In the genomic region with DNA sequence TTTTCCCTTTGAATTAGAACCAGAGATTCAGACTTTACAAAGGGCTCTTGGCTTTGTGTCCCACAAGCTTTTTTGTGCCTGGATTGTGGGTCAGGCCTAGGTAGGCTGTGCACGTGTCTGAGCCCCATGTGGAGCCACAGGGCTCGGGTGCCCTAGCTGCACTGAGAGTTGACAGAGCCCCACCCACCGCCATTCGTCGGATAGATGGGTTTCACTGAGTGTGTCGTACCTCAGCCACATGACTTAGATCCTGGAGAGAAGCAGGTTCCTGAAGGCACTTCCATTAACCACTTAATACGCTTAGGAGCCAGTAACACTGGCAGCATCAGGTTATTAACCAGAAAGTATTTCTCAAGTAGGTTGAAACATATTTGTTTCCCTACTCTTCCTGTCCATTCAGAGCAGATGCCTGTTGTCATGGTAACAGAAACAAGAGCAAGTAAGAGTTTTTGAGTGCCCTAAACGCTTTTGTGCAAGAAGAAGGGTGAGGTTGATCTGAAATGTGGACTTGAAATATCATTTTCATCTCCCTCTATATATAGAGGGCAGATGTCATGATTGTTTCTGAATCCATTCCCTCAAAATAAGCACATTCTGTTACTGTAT, we compare ENCODE assay signal across 1 cellular context.
TF ChIP-seq lines count a peak whose summit lies in the region.

No MANE protein-coding gene starts in this region.

TF ChIP-seq in HepG2, 621 proteins besides CTCF, POLR2A, EP300 and RAD21:
- TF ChIP-seq RBAK (CRISPR knock-in tag; IDR thresholded peaks at IDR 0.05), result no peak
- no peak for TF ChIP-seq FOXP1 (IDR thresholded peaks at IDR 0.05)
- no peak for TF ChIP-seq FOXP1 (CRISPR knock-in tag; IDR thresholded peaks at IDR 0.05)
- TF ChIP-seq RFX1 (IDR thresholded peaks at IDR 0.05), result peak; percentile 68
